Comparison of ENCODE assay signal across 13 cellular contexts in the genomic region with DNA sequence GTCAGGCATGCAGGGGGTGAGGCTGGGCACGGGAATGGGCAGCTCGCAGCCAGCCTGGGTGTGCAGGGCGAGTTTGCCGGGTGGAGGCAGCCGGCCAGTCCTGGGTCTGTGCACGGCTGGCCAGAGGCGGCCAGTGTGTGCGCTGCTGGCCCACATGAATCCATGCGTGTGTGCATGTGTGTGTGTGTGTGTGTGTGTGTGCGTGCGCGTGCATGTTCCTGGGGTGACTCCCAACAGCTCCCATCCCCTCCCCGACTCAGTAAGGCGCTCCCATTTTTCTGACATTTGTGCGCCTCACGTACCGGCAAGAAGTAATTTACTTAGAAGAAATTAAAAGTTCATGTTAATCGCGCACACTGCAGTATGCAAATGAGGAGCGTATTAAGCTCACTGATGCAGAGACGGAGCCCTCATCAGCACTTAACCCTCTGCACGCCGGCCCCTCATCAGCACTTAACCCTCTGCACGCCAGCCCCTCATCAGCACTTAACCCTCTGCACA.
"Had no signal": no experiment of that assay in that cellular context is flagged by ENCODE, and none has a peak within 500 bp of the region (broad histone marks: within the 10 kb centered on the region; RNA-seq: fewer than 3 reads in every experiment).

No MANE protein-coding gene starts in this region.

- H3K27me3 ChIP-seq: ascending aorta had no signal

- H3K9me3 Mint-ChIP-seq: activated naive CD8-positive, alpha-beta T cell treated with anti-CD3 and anti-CD28 coated beads, Interleukin-2, amount 10 ng/mL, durations not matched to agents 7 days and 5 days; activated T-cell treated with anti-CD3 and anti-CD28 coated beads, Interleukin-2, amount 50 U/mL, for 24 hours; naive B cell; stimulated activated naive CD8-positive, alpha-beta T cell treated with anti-CD3 and anti-CD28 coated beads, Interleukin-15, Interleukin-2, amounts not matched to agents 100 ng/mL and 50 ng/mL, for 24 hours had no signal

- H3K27ac ChIP-seq: ascending aorta, prostate gland, sigmoid colon, upper lobe of left lung had no signal

- DNase-seq: activated CD4-positive, alpha-beta T cell treated with anti-CD3 and anti-CD28 coated beads for 1 hour; activated effector memory CD4-positive, alpha-beta T cell treated with Interleukin-2 at 50 U/mL for 16 hours; activated T-cell treated with anti-CD3 and anti-CD28 coated beads, Interleukin-2, amount 50 U/mL, for 24 hours; foreskin melanocyte; naive B cell; sigmoid colon; T-helper 9 cell had no signal

- H3K27ac Mint-ChIP-seq: activated CD8-positive, alpha-beta memory T cell treated with anti-CD3 and anti-CD28 coated beads, Interleukin-2, amount 10 ng/mL, durations not matched to agents 7 days and 5 days; activated naive CD8-positive, alpha-beta T cell treated with anti-CD3 and anti-CD28 coated beads, Interleukin-2, amount 10 ng/mL, durations not matched to agents 7 days and 5 days; activated T-cell treated with anti-CD3 and anti-CD28 coated beads, Interleukin-2, amount 50 U/mL, for 24 hours; stimulated activated naive CD8-positive, alpha-beta T cell treated with anti-CD3 and anti-CD28 coated beads, Interleukin-15, Interleukin-2, amounts not matched to agents 100 ng/mL and 50 ng/mL, for 24 hours had no signal

- H3K36me3 Mint-ChIP-seq: activated CD8-positive, alpha-beta memory T cell treated with anti-CD3 and anti-CD28 coated beads, Interleukin-2, amount 10 ng/mL, durations not matched to agents 7 days and 5 days; activated naive CD8-positive, alpha-beta T cell treated with anti-CD3 and anti-CD28 coated beads, Interleukin-2, amount 10 ng/mL, durations not matched to agents 7 days and 5 days; naive B cell had no signal

- H3K9me3 ChIP-seq: ascending aorta, prostate gland, sigmoid colon, upper lobe of left lung had no signal

- H3K36me3 ChIP-seq: ascending aorta, prostate gland, sigmoid colon, upper lobe of left lung had no signal

- H3K4me3 ChIP-seq: ascending aorta, prostate gland, sigmoid colon, upper lobe of left lung had no signal

- H3K4me3 Mint-ChIP-seq: activated CD8-positive, alpha-beta memory T cell treated with anti-CD3 and anti-CD28 coated beads, Interleukin-2, amount 10 ng/mL, durations not matched to agents 7 days and 5 days; activated naive CD8-positive, alpha-beta T cell treated with anti-CD3 and anti-CD28 coated beads, Interleukin-2, amount 10 ng/mL, durations not matched to agents 7 days and 5 days; activated T-cell treated with anti-CD3 and anti-CD28 coated beads, Interleukin-2, amount 50 U/mL, for 24 hours; stimulated activated naive CD8-positive, alpha-beta T cell treated with anti-CD3 and anti-CD28 coated beads, Interleukin-15, Interleukin-2, amounts not matched to agents 100 ng/mL and 50 ng/mL, for 24 hours had no signal

- H3K4me1 ChIP-seq: ascending aorta, prostate gland, sigmoid colon, upper lobe of left lung had no signal

- H3K4me1 Mint-ChIP-seq: activated CD8-positive, alpha-beta memory T cell treated with anti-CD3 and anti-CD28 coated beads, Interleukin-2, amount 10 ng/mL, durations not matched to agents 7 days and 5 days had no signal
